In the genomic region with DNA sequence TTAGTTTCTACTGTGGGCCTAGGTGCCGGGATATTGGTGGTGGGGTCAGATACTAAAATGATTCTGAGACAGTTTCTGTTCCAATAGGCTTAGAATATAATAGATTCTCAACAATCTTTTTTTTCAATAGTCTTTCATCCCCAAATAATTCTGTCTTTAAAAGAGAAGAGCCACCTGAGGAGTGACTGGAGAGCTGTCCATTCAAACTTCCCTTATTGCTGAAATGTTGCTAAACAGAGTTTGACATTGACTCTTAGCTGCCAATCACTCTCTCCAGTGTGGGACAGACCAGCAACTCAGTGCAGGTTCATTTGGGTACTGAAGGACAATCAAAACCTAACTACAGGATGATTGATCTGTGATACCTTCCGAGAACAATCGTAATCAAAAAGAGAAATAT, we compare ENCODE assay signal across 15 cellular contexts. TPM values are rescaled to one million over a fixed set of nuclear protein-coding genes. Genes with fewer than 3 reads are reported as not detected.
DNase-seq lines count a peak whose midpoint lies in the region; ATAC-seq and TF ChIP-seq lines count a peak whose summit lies in the region.
"Had no signal": no experiment of that assay in that cellular context is flagged by ENCODE, and none has a peak within 500 bp of the region (broad histone marks: within the 10 kb centered on the region; RNA-seq: fewer than 3 reads in every experiment).

No MANE protein-coding gene starts in this region.

- peaks cover 6% of the 10 kb centered on the region for H3K4me1 ChIP-seq in foreskin keratinocyte
- H3K4me1 ChIP-seq: left lung had no signal

- ATAC-seq in GM18858 (IDR thresholded peaks at IDR 0.05; ENCODE audit: unreplicated experiment) = peak; percentile 6
- peak; percentile 13 for ATAC-seq in GM21737 (IDR thresholded peaks at IDR 0.05; ENCODE audit: unreplicated experiment)
- peak; percentile 23 for ATAC-seq in HG03378 (IDR thresholded peaks at IDR 0.05; ENCODE audit: unreplicated experiment)
- no peak for ATAC-seq in foreskin keratinocyte
- ATAC-seq: T-cell had no signal

- TF ChIP-seq CTCF in foreskin keratinocyte (conservative IDR thresholded peaks at IDR 0.05) = no peak

- H3K27ac ChIP-seq in foreskin keratinocyte = peak overlapping the region; percentile 52
- H3K27ac ChIP-seq: left lung had no signal

- no peaks in the 10 kb centered on the region for H3K27me3 ChIP-seq in foreskin keratinocyte
- H3K27me3 ChIP-seq: left lung had no signal

- DNase-seq in foreskin keratinocyte (no peak), NOMO-1 treated with DMSO at 0.1 percent for 48 hours (lab: John Stamatoyannopoulos, UW; ENCODE audit: unreplicated experiment) (no peak), NCI-H187 treated with DMSO at 0.1 percent for 48 hours (lab: John Stamatoyannopoulos, UW) (no peak)
- no peak for DNase-seq in activated CD4-positive, alpha-beta T cell treated with anti-CD3 and anti-CD28 coated beads for 4 hours
- no peak for DNase-seq in stimulated activated CD4-positive, alpha-beta T cell treated with anti-CD3 and anti-CD28 coated beads, Interleukin-2, amount 100 ng/mL, for 24 hours
- DNase-seq: C1 segment of cervical spinal cord; left lung; NCI-H1417 treated with DMSO at 0.1 percent for 48 hours; stimulated activated CD4-positive, alpha-beta T cell treated with anti-CD3 and anti-CD28 coated beads, Interleukin-4, amount 100 ng/mL, for 1 hour; T-cell had no signal

RNA-seq across cellular contexts. Expression of gene ADH7, which starts 12.4 kb away (rescaled TPM):
- total RNA-seq in foreskin keratinocyte = not detected in 2 replicates
- not detected in 2 replicates for polyA plus RNA-seq in foreskin keratinocyte
- total RNA-seq: dermis microvascular lymphatic vessel endothelial cell, glomerular endothelial cell, T-cell had no signal
